In the genomic region with DNA sequence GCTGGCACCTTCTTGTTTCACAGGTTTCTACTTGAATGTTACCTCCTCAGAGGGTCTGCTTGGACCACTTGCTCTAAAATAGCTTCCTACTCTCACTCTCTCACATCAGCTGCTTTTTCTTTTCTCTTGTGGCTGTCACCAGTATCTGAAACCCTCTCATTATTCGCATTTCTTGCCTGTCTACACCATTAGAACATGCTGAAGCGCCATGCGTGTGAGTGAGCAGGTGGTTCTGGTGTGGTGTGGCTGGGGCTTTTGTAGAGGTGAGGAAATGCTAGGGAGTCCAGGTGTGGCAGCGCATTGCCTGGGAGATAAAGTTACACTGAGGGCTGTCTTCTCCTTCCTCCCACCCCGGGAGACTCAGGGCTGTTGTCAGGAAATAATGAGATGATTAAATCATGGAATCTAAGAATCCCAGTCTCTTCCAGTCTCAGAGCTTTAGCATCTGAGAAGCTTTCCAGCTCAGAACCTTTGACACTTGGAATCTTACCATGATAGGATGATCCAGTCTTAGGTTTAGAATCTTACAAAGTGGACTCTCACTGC, we compare ENCODE assay signal across 12 cellular contexts. TPM values are rescaled to one million over a fixed set of nuclear protein-coding genes. Genes with fewer than 3 reads are reported as not detected.
DNase-seq lines count a peak whose midpoint lies in the region; ATAC-seq and TF ChIP-seq lines count a peak whose summit lies in the region.
"Had no signal": no experiment of that assay in that cellular context is flagged by ENCODE, and none has a peak within 500 bp of the region (broad histone marks: within the 10 kb centered on the region; RNA-seq: fewer than 3 reads in every experiment).

No MANE protein-coding gene starts in this region.

- H3K9me3 ChIP-seq in ascending aorta (no peaks in the 10 kb centered on the region), A673 (ENCODE audit: low read depth, low read length, poor library complexity, severe bottlenecking) (no peaks in the 10 kb centered on the region)
- H3K9me3 ChIP-seq: suprapubic skin had no signal

- no peak for ATAC-seq in stimulated activated effector memory CD8-positive, alpha-beta T cell treated with anti-CD3 and anti-CD28 coated beads, Interleukin-12 subunit alpha, Interleukin-12 subunit beta, amount 100 ng/mL, for 72 hours

- TF ChIP-seq CTCF in ascending aorta (IDR thresholded peaks at IDR 0.05): no peak
- TF ChIP-seq CTCF in A673 (conservative IDR thresholded peaks at IDR 0.05; ENCODE audit: low read depth, low read length): no peak

- peaks cover 29 to 66% of the 10 kb centered on the region in 2 donors for H3K4me1 ChIP-seq in ascending aorta
- peaks cover 15% of the 10 kb centered on the region for H3K4me1 ChIP-seq in A673 (ENCODE audit: insufficient read depth, low read length, poor library complexity, severe bottlenecking)

- peaks cover under 1% of the 10 kb centered on the region for H3K27me3 Mint-ChIP-seq in activated naive CD4-positive, alpha-beta T cell treated with anti-CD3 and anti-CD28 coated beads, Interleukin-2, amount 10 ng/mL, durations not matched to agents 7 days and 5 days

- in situ Hi-C loops in KBM-7 (cut with MboI; ENCODE audit: low pct_unique_long_range_greater_than_20kb, low sequenced_read_pairs): no loop called here

- no peaks in the 10 kb centered on the region for H3K9me3 Mint-ChIP-seq in activated naive CD4-positive, alpha-beta T cell treated with anti-CD3 and anti-CD28 coated beads, Interleukin-2, amount 10 ng/mL, durations not matched to agents 7 days and 5 days
- no peaks in the 10 kb centered on the region for H3K9me3 Mint-ChIP-seq in stimulated activated effector memory CD8-positive, alpha-beta T cell treated with anti-CD3 and anti-CD28 coated beads, Interleukin-12 subunit alpha, Interleukin-12 subunit beta, amount 100 ng/mL, for 72 hours

- POLR2A ChIA-PET in A673 (lab: Charles Lee; ENCODE audit: low non-redundant PET): no interaction called here

- no TSS peak for BruUV-seq in A673 (replicated peaks; lab: Mats Ljungman, UMichigan)

- no peak for DNase-seq in activated naive CD4-positive, alpha-beta T cell treated with anti-CD3 and anti-CD28 coated beads, Interleukin-2, amount 10 ng/mL, durations not matched to agents 7 days and 5 days
- no peak for DNase-seq in activated naive CD4-positive, alpha-beta T cell treated with anti-CD3 and anti-CD28 coated beads, Interleukin-2, amount 50 U/mL, for 16 hours
- DNase-seq in NCI-H187 (lab: John Stamatoyannopoulos, UW): peak; percentile 31 to 41
- no peak for DNase-seq in ascending aorta (ENCODE audit: low spot score in 2 of 2)
- no peak for DNase-seq in stimulated activated effector memory CD8-positive, alpha-beta T cell treated with anti-CD3 and anti-CD28 coated beads, Interleukin-12 subunit alpha, Interleukin-12 subunit beta, amount 100 ng/mL, for 72 hours (ENCODE audit: low spot score in 2 of 2)
- DNase-seq in A673 (ENCODE audit: low spot score): no peak
- DNase-seq in retina: no peak
- no peak for DNase-seq in KBM-7
- DNase-seq: DND-41, NCI-H226 had no signal

- H3K4me1 Mint-ChIP-seq in activated naive CD4-positive, alpha-beta T cell treated with anti-CD3 and anti-CD28 coated beads, Interleukin-2, amount 10 ng/mL, durations not matched to agents 7 days and 5 days: peaks cover 30% of the 10 kb centered on the region
- H3K4me1 Mint-ChIP-seq in stimulated activated effector memory CD8-positive, alpha-beta T cell treated with anti-CD3 and anti-CD28 coated beads, Interleukin-12 subunit alpha, Interleukin-12 subunit beta, amount 100 ng/mL, for 72 hours: peaks cover 35% of the 10 kb centered on the region

- intact Hi-C loops in ascending aorta (cut with DNase I): no loop called here
- intact Hi-C loops in A673 (cut with micrococcal nuclease; ENCODE audit: unreplicated experiment): no loop called here

- H3K27ac Mint-ChIP-seq in activated naive CD4-positive, alpha-beta T cell treated with anti-CD3 and anti-CD28 coated beads, Interleukin-2, amount 10 ng/mL, durations not matched to agents 7 days and 5 days: peak overlapping the region; percentile 73
- H3K27ac Mint-ChIP-seq in stimulated activated effector memory CD8-positive, alpha-beta T cell treated with anti-CD3 and anti-CD28 coated beads, Interleukin-12 subunit alpha, Interleukin-12 subunit beta, amount 100 ng/mL, for 72 hours: peak overlapping the region; percentile 32

- peaks cover 6% of the 10 kb centered on the region for H3K36me3 Mint-ChIP-seq in activated naive CD4-positive, alpha-beta T cell treated with anti-CD3 and anti-CD28 coated beads, Interleukin-2, amount 10 ng/mL, durations not matched to agents 7 days and 5 days
- H3K36me3 Mint-ChIP-seq in stimulated activated effector memory CD8-positive, alpha-beta T cell treated with anti-CD3 and anti-CD28 coated beads, Interleukin-12 subunit alpha, Interleukin-12 subunit beta, amount 100 ng/mL, for 72 hours: peaks cover 6% of the 10 kb centered on the region

- CTCF ChIA-PET in activated naive CD4-positive, alpha-beta T cell treated with anti-CD3 and anti-CD28 coated beads, Interleukin-2, amount 10 ng/mL, durations not matched to agents 7 days and 5 days (lab: Charles Lee): no interaction called here
- CTCF ChIA-PET in A673 (lab: Charles Lee): no interaction called here

- H3K27me3 ChIP-seq in ascending aorta (no peaks in the 10 kb centered on the region), A673 (replicated peaks; ENCODE audit: insufficient read depth, low read depth, low read length, poor library complexity) (no peaks in the 10 kb centered on the region)
- H3K27me3 ChIP-seq: suprapubic skin had no signal

- no peak overlapping the region for H3K4me3 Mint-ChIP-seq in activated naive CD4-positive, alpha-beta T cell treated with anti-CD3 and anti-CD28 coated beads, Interleukin-2, amount 10 ng/mL, durations not matched to agents 7 days and 5 days
- H3K4me3 Mint-ChIP-seq in stimulated activated effector memory CD8-positive, alpha-beta T cell treated with anti-CD3 and anti-CD28 coated beads, Interleukin-12 subunit alpha, Interleukin-12 subunit beta, amount 100 ng/mL, for 72 hours: no peak overlapping the region

- peak overlapping the region in 1 of 2 donors; percentile 9 for H3K4me3 ChIP-seq in ascending aorta
- no peak overlapping the region for H3K4me3 ChIP-seq in A673 (ENCODE audit: low read depth, low read length, poor library complexity, severe bottlenecking)
- H3K4me3 ChIP-seq: suprapubic skin had no signal

- H3K36me3 ChIP-seq in ascending aorta (peaks cover 0 to 5% of the 10 kb centered on the region in 2 donors), A673 (ENCODE audit: insufficient read depth, low read length, poor library complexity, severe bottlenecking) (peaks cover 7% of the 10 kb centered on the region)

- peak overlapping the region; percentile 95 to 97 for H3K27ac ChIP-seq in ascending aorta
- H3K27ac ChIP-seq in A673 (ENCODE audit: low read depth, low read length, poor library complexity, severe bottlenecking): no peak overlapping the region
- H3K27ac ChIP-seq: RWPE1, suprapubic skin had no signal

RNA-seq across cellular contexts. Expression of a gene that starts 4.2 kb away (rescaled TPM):
- 34.4 TPM for total RNA-seq in ascending aorta
- total RNA-seq in A673 (2021): 40.1 and 55.7 TPM in 2 replicates

Comparison
In these comparisons a context has a peak if more than half of its experiments do, and no peak if none do; other contexts are left out.
1. DNase-seq: peak in NCI-H187 (2 of 2); none in activated naive CD4-positive, alpha-beta T cell treated with anti-CD3 and anti-CD28 coated beads, Interleukin-2, amount 10 ng/mL, durations not matched to agents 7 days and 5 days (single experiment), activated naive CD4-positive, alpha-beta T cell treated with anti-CD3 and anti-CD28 coated beads, Interleukin-2, amount 50 U/mL, for 16 hours (single experiment), ascending aorta (0 of 2), stimulated activated effector memory CD8-positive, alpha-beta T cell treated with anti-CD3 and anti-CD28 coated beads, Interleukin-12 subunit alpha, Interleukin-12 subunit beta, amount 100 ng/mL, for 72 hours (0 of 2), A673 (single experiment), retina (single experiment) and KBM-7 (single experiment).